16 cellular contexts compared by ENCODE assay signal in the genomic region with DNA sequence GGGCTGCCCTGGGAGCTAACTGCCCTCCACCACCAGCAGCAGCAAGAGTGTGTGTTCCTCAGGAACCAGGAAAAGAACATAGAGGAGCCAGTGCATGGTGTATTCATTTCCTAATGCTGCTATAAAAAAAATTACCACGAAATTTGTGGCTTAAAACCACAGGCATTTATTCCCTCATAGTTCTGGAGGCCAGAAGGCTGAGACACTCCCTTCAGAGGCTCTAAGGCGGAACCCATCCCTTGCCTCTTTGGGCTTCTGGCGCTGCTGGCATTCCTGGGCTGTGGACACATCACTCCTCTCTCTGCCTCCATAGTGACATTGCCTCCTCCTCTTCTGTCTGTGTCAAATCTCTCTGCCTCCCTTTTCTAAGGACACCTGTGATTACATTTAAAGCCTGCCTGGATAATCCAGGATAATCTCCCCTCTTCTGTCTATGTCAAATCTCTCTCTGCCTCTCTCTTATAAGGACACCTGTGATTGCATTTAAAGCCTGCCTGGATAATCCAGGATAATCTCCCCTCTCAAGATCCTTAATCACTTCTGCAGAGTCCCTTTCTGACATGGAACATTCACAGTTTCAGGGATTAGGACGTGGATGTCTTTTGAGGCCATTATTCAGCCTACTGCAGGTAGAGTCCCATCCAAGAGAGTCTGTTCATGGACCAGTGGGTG. TPM values are rescaled to one million over a fixed set of nuclear protein-coding genes. Genes with fewer than 3 reads are reported as not detected.
A peak's percentile ranks its signal among the peaks of the same experiment; 100 is the strongest.
DNase-seq lines count a peak whose midpoint lies in the region; FAIRE-seq and TF ChIP-seq lines count a peak whose summit lies in the region.
"Had no signal": no experiment of that assay in that cellular context is flagged by ENCODE, and none has a peak within 500 bp of the region (broad histone marks: within the 10 kb centered on the region; RNA-seq: fewer than 3 reads in every experiment).

No MANE protein-coding gene starts in this region.

- no peaks in the 10 kb centered on the region for H3K36me3 ChIP-seq in brain microvascular endothelial cell (replicated peaks)
- H3K36me3 ChIP-seq: BLaER1 had no signal

- H3K27ac ChIP-seq in brain microvascular endothelial cell: no peak overlapping the region
- H3K27ac ChIP-seq: BLaER1 had no signal

- DNase-seq in AG10803 (ENCODE audit: low read depth) (peak; percentile 96), M059J (ENCODE audit: low read depth) (peak; percentile 80), brain microvascular endothelial cell (peak; percentile 28), mesothelial cell of epicardium (ENCODE audit: low spot score in 2 of 2, unreplicated experiment in 2 of 2) (no peak), NCI-H1694 treated with DMSO at 0.1 percent for 48 hours (lab: John Stamatoyannopoulos, UW) (no peak), cerebellar nuclear complex (lab: John Stamatoyannopoulos, UW) (no peak), GM12892 (ENCODE audit: insufficient read length) (no peak), NCI-H2171 treated with DMSO at 0.1 percent for 48 hours (lab: John Stamatoyannopoulos, UW) (no peak)
- DNase-seq: activated naive CD8-positive, alpha-beta T cell treated with anti-CD3 and anti-CD28 coated beads, Interleukin-2, amount 50 U/mL, for 24 hours; endodermal cell; H9; OCI-M1; small intestine; T-helper 9 cell had no signal

- H3K27me3 ChIP-seq in brain microvascular endothelial cell (replicated peaks): no peaks in the 10 kb centered on the region
- H3K27me3 ChIP-seq: BLaER1 had no signal

- no peak overlapping the region for H3K4me3 ChIP-seq in AG10803 (ENCODE audit: low read length)
- H3K4me3 ChIP-seq in brain microvascular endothelial cell (ENCODE audit: low read depth, low read length): no peak overlapping the region
- H3K4me3 ChIP-seq: BLaER1 had no signal

- peaks cover 8% of the 10 kb centered on the region for H3K27me3 Mint-ChIP-seq in mesothelial cell of epicardium (ENCODE audit: low read depth)

- no peaks in the 10 kb centered on the region for H3K36me3 Mint-ChIP-seq in mesothelial cell of epicardium
- H3K36me3 Mint-ChIP-seq: type B pancreatic cell had no signal

- in situ Hi-C loops in brain microvascular endothelial cell (cut with HindIII; ENCODE audit: low pct_ligation_motif_present, low sequenced_read_pairs): no loop called here

- H3K27ac Mint-ChIP-seq in mesothelial cell of epicardium: peak overlapping the region; percentile 60
- H3K27ac Mint-ChIP-seq: activated naive CD8-positive, alpha-beta T cell treated with anti-CD3 and anti-CD28 coated beads, Interleukin-2, amount 50 U/mL, for 24 hours; H9; type B pancreatic cell had no signal

- peaks cover 15% of the 10 kb centered on the region for H3K4me1 Mint-ChIP-seq in mesothelial cell of epicardium
- H3K4me1 Mint-ChIP-seq: activated naive CD8-positive, alpha-beta T cell treated with anti-CD3 and anti-CD28 coated beads, Interleukin-2, amount 50 U/mL, for 24 hours had no signal

- H3K4me3 Mint-ChIP-seq in mesothelial cell of epicardium: no peak overlapping the region
- H3K4me3 Mint-ChIP-seq: activated naive CD8-positive, alpha-beta T cell treated with anti-CD3 and anti-CD28 coated beads, Interleukin-2, amount 50 U/mL, for 24 hours; endodermal cell; H9; type B pancreatic cell had no signal

- TF ChIP-seq POLR2A in GM12892 (IDR thresholded peaks at IDR 0.05; ENCODE audit: low read depth, low read length): no peak

- no peaks in the 10 kb centered on the region for H3K9me3 Mint-ChIP-seq in mesothelial cell of epicardium
- H3K9me3 Mint-ChIP-seq: activated naive CD8-positive, alpha-beta T cell treated with anti-CD3 and anti-CD28 coated beads, Interleukin-2, amount 50 U/mL, for 24 hours; endodermal cell; H9; type B pancreatic cell had no signal

- TF ChIP-seq CTCF in AG10803 (conservative IDR thresholded peaks at IDR 0.05; ENCODE audit: low read length) (no peak), brain microvascular endothelial cell (IDR thresholded peaks at IDR 0.05; ENCODE audit: low read depth, low read length, missing control alignments) (no peak), mesothelial cell of epicardium (IDR thresholded peaks at IDR 0.05; ENCODE audit: unreplicated experiment) (no peak)

- FAIRE-seq in GM12892 (lab: Jason Lieb, UNC): no peak
- FAIRE-seq: small intestine had no signal

RNA-seq across cellular contexts. Expression of a gene that starts 54.7 kb away (rescaled TPM):
- total RNA-seq in M059J (2014; rRNA removed; shearing (Covaris generic)): 27.6 and 43.6 TPM in 2 replicates
- total RNA-seq in mesothelial cell of epicardium: 38.9 to 40.7 TPM (median 40.4 TPM) in 3 replicates
- polyA plus RNA-seq in GM12892 (2012; ENCODE audit: missing spikeins): 20.9 TPM

RNA-seq across cellular contexts. Expression of a gene that starts 54.8 kb away (rescaled TPM):
- total RNA-seq in M059J (2014; rRNA removed; shearing (Covaris generic)): 9.5 and 16.1 TPM in 2 replicates
- 17.2 to 18.5 TPM (median 17.4 TPM) in 3 replicates for total RNA-seq in mesothelial cell of epicardium
- polyA plus RNA-seq in GM12892 (2012; ENCODE audit: missing spikeins): 19.8 TPM

Comparison
In these comparisons a context has a peak if more than half of its experiments do, and no peak if none do; other contexts are left out.
1. DNase-seq: peak in AG10803 (single experiment), M059J (single experiment) and brain microvascular endothelial cell (single experiment); none in mesothelial cell of epicardium (0 of 2), NCI-H1694 treated with DMSO at 0.1 percent for 48 hours (single experiment), cerebellar nuclear complex (0 of 2), GM12892 (single experiment) and NCI-H2171 treated with DMSO at 0.1 percent for 48 hours (single experiment).